9 cellular contexts compared by ENCODE assay signal in the genomic region with DNA sequence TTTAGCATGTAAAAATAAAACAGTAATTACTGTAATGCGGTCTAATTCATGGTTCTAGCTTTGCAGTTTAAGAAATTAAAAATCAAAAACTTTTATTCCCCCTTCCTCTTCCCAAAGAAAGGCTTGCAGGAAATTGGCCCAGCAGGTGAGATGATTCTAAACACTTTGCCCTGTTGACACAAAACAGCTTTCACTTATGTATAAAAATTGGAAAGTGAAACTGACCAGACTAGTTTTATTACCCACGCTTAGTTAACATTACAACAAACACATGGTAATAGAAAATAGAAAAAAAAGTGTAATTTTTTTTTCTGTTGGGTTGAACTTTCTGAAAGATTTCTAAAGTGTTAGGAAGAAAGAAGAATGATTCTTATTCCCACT. TPM values are rescaled to one million over a fixed set of nuclear protein-coding genes. Genes with fewer than 3 reads are reported as not detected.
DNase-seq lines count a peak whose midpoint lies in the region; ATAC-seq, FAIRE-seq and TF ChIP-seq lines count a peak whose summit lies in the region.
"Had no signal": no experiment of that assay in that cellular context is flagged by ENCODE, and none has a peak within 500 bp of the region (broad histone marks: within the 10 kb centered on the region; RNA-seq: fewer than 3 reads in every experiment).

No MANE protein-coding gene starts in this region.

- ATAC-seq in A549 (no peak), GM18511 (IDR thresholded peaks at IDR 0.05; ENCODE audit: unreplicated experiment) (no peak)

- H3K9ac ChIP-seq in HUES64 (ENCODE audit: low read depth, low read length) (peak overlapping the region; percentile 85), mammary epithelial cell (ENCODE audit: insufficient read depth, low read length) (no peak overlapping the region), mucosa of stomach (ENCODE audit: low read length) (peak overlapping the region; percentile 86)

- H3K4me3 ChIP-seq in A549 (peak overlapping the region; percentile 98), HUES64 (ENCODE audit: low read length) (peak overlapping the region; percentile 95), mammary epithelial cell (replicated peaks in 1 of 3; ENCODE audit: insufficient read depth in 1 of 3, low read depth in 2 of 3, low read length in 3 of 3) (peak overlapping the region in 2 of 3 experiments; percentile 86 to 97), mucosa of stomach (ENCODE audit: low read length) (peak overlapping the region; percentile 49)

- FAIRE-seq in A549 (lab: Jason Lieb, UNC) = no peak

- H3K27me3 ChIP-seq in HUES64 (ENCODE audit: insufficient read depth, low read length) = no peaks in the 10 kb centered on the region
- no peaks in the 10 kb centered on the region for H3K27me3 ChIP-seq in mammary epithelial cell (ENCODE audit: insufficient read depth, low read length)
- H3K27me3 ChIP-seq in mucosa of stomach (ENCODE audit: control insufficient read depth, insufficient read depth, low read length) = no peaks in the 10 kb centered on the region

- H3K4me1 ChIP-seq in A549 (peaks cover 26% of the 10 kb centered on the region), HUES64 (ENCODE audit: insufficient read depth, low read length) (peaks cover 36% of the 10 kb centered on the region), mammary epithelial cell (ENCODE audit: insufficient read depth, low read length) (peaks cover 42% of the 10 kb centered on the region), mucosa of stomach (ENCODE audit: control insufficient read depth, insufficient read depth, low read length) (peaks cover 29% of the 10 kb centered on the region)

- DNase-seq in A549 (ENCODE audit: low read depth in 1 of 2, low spot score in 1 of 2) (no peak), mammary epithelial cell (no peak), posterior cingulate gyrus (no peak), retina (no peak), mesenteric fat pad (ENCODE audit: low spot score) (no peak)
- DNase-seq: SHP77 treated with DMSO at 0.1 percent for 48 hours had no signal

- in situ Hi-C loops in mammary epithelial cell (cut with MboI; ENCODE audit: low sequenced_read_pairs in 2 of 2) = loop anchor here in 1 of 2 donors (5.0 kb wide), 1 partner anchor 35 kb away; no protein-coding TSS in a partner anchor

- H3K9me3 ChIP-seq in A549 = no peaks in the 10 kb centered on the region
- no peaks in the 10 kb centered on the region for H3K9me3 ChIP-seq in HUES64 (ENCODE audit: insufficient read depth, low read depth, low read length)
- no peaks in the 10 kb centered on the region for H3K9me3 ChIP-seq in mammary epithelial cell (replicated peaks; ENCODE audit: insufficient read depth, low read length)
- H3K9me3 ChIP-seq in mucosa of stomach (ENCODE audit: control insufficient read depth, low read length) = no peaks in the 10 kb centered on the region

- TF ChIP-seq CTCF in A549 (IDR thresholded peaks at IDR 0.05) = no peak
- TF ChIP-seq CTCF in mammary epithelial cell (conservative IDR thresholded peaks at IDR 0.05 in 1 of 2, IDR thresholded peaks at IDR 0.05 in 1 of 2; ENCODE audit: extremely low read depth in 1 of 2, insufficient read depth in 1 of 2, low read depth in 1 of 2, low read length in 2 of 2) = no peak

- H3K36me3 ChIP-seq in HUES64 (ENCODE audit: insufficient read depth, low read length) (0 out of 2 replicates have a peak, but pooled peaks cover 3% of the 10 kb centered on the region), mammary epithelial cell (ENCODE audit: insufficient read depth, low read length) (no peaks in the 10 kb centered on the region), mucosa of stomach (ENCODE audit: control insufficient read depth, insufficient read depth, low read length) (no peaks in the 10 kb centered on the region)

- POLR2A ChIA-PET in A549 (lab: Yijun Ruan, JAX) = interaction anchor here (0.6 to 1.6 kb wide), 2 partner anchors 19 to 84 kb away, joined by 4 to 5 read pairs; no protein-coding TSS in a partner anchor

- H3K4me2 ChIP-seq in A549 (peak overlapping the region; percentile 87), mammary epithelial cell (ENCODE audit: insufficient read depth, low read depth, low read length) (peak overlapping the region; percentile 92)

- no TSS peak for BruUV-seq in mammary epithelial cell (replicated peaks; lab: Mats Ljungman, UMichigan)

- TF ChIP-seq POLR2A in A549 (IDR thresholded peaks at IDR 0.05; ENCODE audit: low read length) = no peak

- intact Hi-C loops in mammary epithelial cell (cut with micrococcal nuclease) = loop anchor here (1.0 to 5.0 kb wide), 3 partner anchors 35 to 100 kb away; no protein-coding TSS in a partner anchor
- intact Hi-C loops in posterior cingulate gyrus (cut with DNase I) = loop anchor here (2.0 to 10.0 kb wide), 2 partner anchors 83 to 281 kb away; no protein-coding TSS in a partner anchor

- WGBS in A549 (ENCODE audit: missing lambda C conversion rate) = 28% methylated on average over 2 of the region's 2 CpGs
- no CpG with 5 or more reads among the region's 2 CpGs for WGBS in HUES64
- 39% methylated on average over 2 of the region's 2 CpGs for WGBS in mammary epithelial cell (ENCODE audit: low coverage, missing lambda C conversion rate)

- CTCF ChIA-PET in A549 (lab: Yijun Ruan, JAX) = interaction anchor here (0.7 to 1.7 kb wide), 2 partner anchors 282 to 756 kb away, joined by 3 to 6 read pairs; no protein-coding TSS in a partner anchor
- CTCF ChIA-PET in mammary epithelial cell (lab: Charles Lee; ENCODE audit: low non-redundant PET) = interaction anchor here (0.6 to 0.7 kb wide), 2 partner anchors 43 to 74 kb away, joined by 3 to 4 read pairs; no protein-coding TSS in a partner anchor

- H4K20me1 ChIP-seq in mammary epithelial cell (ENCODE audit: insufficient read depth, low read length) = no peaks in the 10 kb centered on the region

- dilution Hi-C loops in mammary epithelial cell (cut with HindIII; ENCODE audit: low sequenced_read_pairs) = no loop called here

- no peak for TF ChIP-seq RAD21 in A549 (conservative IDR thresholded peaks at IDR 0.05 in 1 of 2, IDR thresholded peaks at IDR 0.05 in 1 of 2)

- TF ChIP-seq EP300 in A549 (IDR thresholded peaks at IDR 0.05) = no peak

- peak overlapping the region; percentile 84 to 94 for H3K27ac ChIP-seq in A549
- H3K27ac ChIP-seq in HUES64 (ENCODE audit: low read depth, low read length) = peak overlapping the region; percentile 99
- peak overlapping the region; percentile 98 for H3K27ac ChIP-seq in mammary epithelial cell (ENCODE audit: insufficient read depth, low read depth, low read length)

- peak overlapping the region; percentile 87 for H2AFZ ChIP-seq in mammary epithelial cell (ENCODE audit: low read depth, low read length)

- peaks cover 38% of the 10 kb centered on the region for H3K79me2 ChIP-seq in mammary epithelial cell (ENCODE audit: insufficient read depth, low read length)

TF ChIP-seq in A549, 52 proteins besides CTCF, POLR2A, EP300 and RAD21:
- no peak for TF ChIP-seq HOXB13 (CRISPR knock-in tag; IDR thresholded peaks at IDR 0.05; ENCODE audit: low read depth)
- no peak for TF ChIP-seq NPAS2 (CRISPR knock-in tag; IDR thresholded peaks at IDR 0.05; ENCODE audit: borderline replicate concordance)
- TF ChIP-seq, protein P1, sequence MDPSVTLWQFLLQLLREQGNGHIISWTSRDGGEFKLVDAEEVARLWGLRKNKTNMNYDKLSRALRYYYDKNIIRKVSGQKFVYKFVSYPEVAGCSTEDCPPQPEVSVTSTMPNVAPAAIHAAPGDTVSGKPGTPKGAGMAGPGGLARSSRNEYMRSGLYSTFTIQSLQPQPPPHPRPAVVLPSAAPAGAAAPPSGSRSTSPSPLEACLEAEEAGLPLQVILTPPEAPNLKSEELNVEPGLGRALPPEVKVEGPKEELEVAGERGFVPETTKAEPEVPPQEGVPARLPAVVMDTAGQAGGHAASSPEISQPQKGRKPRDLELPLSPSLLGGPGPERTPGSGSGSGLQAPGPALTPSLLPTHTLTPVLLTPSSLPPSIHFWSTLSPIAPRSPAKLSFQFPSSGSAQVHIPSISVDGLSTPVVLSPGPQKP (IDR thresholded peaks at IDR 0.05; ENCODE audit: low read depth, low read length) = no peak
- no peak for TF ChIP-seq NR3C1 (IDR thresholded peaks at IDR 0.05)
- TF ChIP-seq CHD2 (IDR thresholded peaks at IDR 0.05; ENCODE audit: low read length, partially characterized antibody) = no peak
- no peak for TF ChIP-seq NFE2L2 (conservative IDR thresholded peaks at IDR 0.05; ENCODE audit: low read length)
- no peak for TF ChIP-seq PHF8 (IDR thresholded peaks at IDR 0.05; ENCODE audit: borderline replicate concordance, low read depth)
- no peak for TF ChIP-seq ZC3H11A (IDR thresholded peaks at IDR 0.05)
- TF ChIP-seq MYC (IDR thresholded peaks at IDR 0.05; ENCODE audit: borderline replicate concordance, low read length) = no peak
- TF ChIP-seq ZFP36 (IDR thresholded peaks at IDR 0.05; ENCODE audit: borderline replicate concordance, partially characterized antibody) = no peak
- TF ChIP-seq, protein P2, sequence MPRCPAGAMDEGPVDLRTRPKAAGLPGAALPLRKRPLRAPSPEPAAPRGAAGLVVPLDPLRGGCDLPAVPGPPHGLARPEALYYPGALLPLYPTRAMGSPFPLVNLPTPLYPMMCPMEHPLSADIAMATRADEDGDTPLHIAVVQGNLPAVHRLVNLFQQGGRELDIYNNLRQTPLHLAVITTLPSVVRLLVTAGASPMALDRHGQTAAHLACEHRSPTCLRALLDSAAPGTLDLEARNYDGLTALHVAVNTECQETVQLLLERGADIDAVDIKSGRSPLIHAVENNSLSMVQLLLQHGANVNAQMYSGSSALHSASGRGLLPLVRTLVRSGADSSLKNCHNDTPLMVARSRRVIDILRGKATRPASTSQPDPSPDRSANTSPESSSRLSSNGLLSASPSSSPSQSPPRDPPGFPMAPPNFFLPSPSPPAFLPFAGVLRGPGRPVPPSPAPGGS (IDR thresholded peaks at IDR 0.05) = no peak
- TF ChIP-seq FOXS1 (CRISPR knock-in tag; IDR thresholded peaks at IDR 0.05) = no peak
- TF ChIP-seq GATA3 (IDR thresholded peaks at IDR 0.05; ENCODE audit: borderline replicate concordance) = no peak
- TF ChIP-seq KDM5A (IDR thresholded peaks at IDR 0.05) = no peak
- no peak for TF ChIP-seq TFCP2L1 (CRISPR knock-in tag; IDR thresholded peaks at IDR 0.05)
- no peak for TF ChIP-seq JUNB (IDR thresholded peaks at IDR 0.05)
- TF ChIP-seq HEYL (CRISPR knock-in tag; IDR thresholded peaks at IDR 0.05) = no peak

RNA-seq across cellular contexts. Expression of a gene that starts 1.2 kb away (rescaled TPM):
- polyA plus RNA-seq in A549 (2011; rRNA removed) (41.2 and 43.5 TPM in 2 replicates), A549 (2017; fragmentation: RNase III; extraction: RNeasy Plus Mini Kit Qiagen cat#74134 plus additional on column Dnase treatment) (20.6 to 21.4 TPM (median 20.9 TPM) in 3 replicates), mammary epithelial cell (31.9 TPM)
- polyA plus RNA-seq in A549 (2012; cell fraction: cytosol; rRNA removed) = 9.1 and 11.6 TPM in 2 replicates
- polyA plus RNA-seq in A549 (2012; cell fraction: nucleus; rRNA removed) = 7.1 and 8.0 TPM in 2 replicates
- polyA minus RNA-seq in A549 (2011; rRNA and poly(A)+ RNA removed) = 53.0 and 53.1 TPM in 2 replicates
- polyA plus RNA-seq in HUES64 (2013, experiment 1 of 2) = 39.5 TPM
- 34.7 TPM for polyA plus RNA-seq in HUES64 (2013, experiment 2 of 2)
- total RNA-seq in mammary epithelial cell (10 to 100 TPM; 52.4 to 76.0 TPM), mesenteric fat pad (31.2 TPM)
- 65.6 TPM for polyA minus RNA-seq in mammary epithelial cell
